9 cellular contexts compared by ENCODE assay signal in the genomic region with DNA sequence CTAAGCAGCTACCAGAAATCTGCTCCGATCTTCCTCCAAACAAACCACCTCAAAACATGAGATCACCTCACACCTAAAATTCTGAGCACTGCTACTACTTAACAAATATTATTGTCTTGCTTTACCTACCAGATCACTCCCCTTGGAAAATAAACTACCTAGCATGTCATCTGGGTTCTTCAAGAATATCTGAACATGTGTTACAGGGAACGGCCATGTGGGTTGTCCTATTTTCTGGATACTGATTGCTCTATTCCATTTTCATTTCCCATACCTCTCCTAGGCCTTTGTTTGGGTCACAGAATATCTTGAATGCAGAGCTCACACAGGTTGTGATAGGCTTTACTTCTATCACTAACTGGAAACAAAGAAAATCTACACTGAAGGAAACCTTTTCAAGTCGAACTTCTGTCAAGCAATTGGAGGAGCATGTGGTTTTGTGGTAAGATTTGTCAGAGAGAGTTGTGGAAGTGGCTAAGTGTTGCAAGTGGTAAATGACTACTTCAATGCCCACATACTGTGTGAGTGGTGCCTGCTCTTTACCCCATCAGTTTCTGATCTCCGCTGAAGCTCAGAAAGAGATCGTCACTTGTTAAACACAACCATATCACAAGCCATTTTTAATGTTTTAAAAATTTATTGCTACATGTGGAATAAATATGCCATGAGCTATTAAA.
DNase-seq lines count a peak whose midpoint lies in the region; ATAC-seq and TF ChIP-seq lines count a peak whose summit lies in the region.
"Had no signal": no experiment of that assay in that cellular context is flagged by ENCODE, and none has a peak within 500 bp of the region (broad histone marks: within the 10 kb centered on the region; RNA-seq: fewer than 3 reads in every experiment).

No MANE protein-coding gene starts in this region.

- DNase-seq in AML-193 (lab: John Stamatoyannopoulos, UW), result peak; percentile 87 to 90
- peak; percentile 96 for DNase-seq in SIG-M5 treated with dmso at 0.1 percent for 504 hours (lab: John Stamatoyannopoulos, UW; ENCODE audit: unreplicated experiment)
- peak; percentile 56 for DNase-seq in fibroblast of peridontal ligament (ENCODE audit: extremely low read depth)
- no peak for DNase-seq in left lobe of liver (ENCODE audit: low spot score)
- DNase-seq in inferior parietal cortex (ENCODE audit: extremely low spot score), result no peak
- no peak for DNase-seq in stimulated activated CD4-positive, alpha-beta T cell treated with anti-CD3 and anti-CD28 coated beads, Interleukin-4, amount 100 ng/mL, for 4 hours
- DNase-seq: NCI-H510A had no signal

- ATAC-seq in GM19463 (IDR thresholded peaks at IDR 0.05; ENCODE audit: unreplicated experiment) (peak; percentile 56), left lobe of liver (no peak), SK-N-SH treated with all-trans-retinoic acid at 6 μM for 48 hours (no peak)

TF ChIP-seq in SK-N-SH treated with all-trans-retinoic acid at 6 μM for 48 hours, 23 proteins besides CTCF, POLR2A, EP300 and RAD21:
- TF ChIP-seq ARNTL (CRISPR knock-in tag; IDR thresholded peaks at IDR 0.05; ENCODE audit: borderline replicate concordance, low read depth) (no peak), ZNF565 (CRISPR knock-in tag; conservative IDR thresholded peaks at IDR 0.05; ENCODE audit: low read depth) (no peak), CSDC2 (CRISPR knock-in tag; IDR thresholded peaks at IDR 0.05) (no peak)

Comparison
In these comparisons a context has a peak if more than half of its experiments do, and no peak if none do; other contexts are left out.
1. DNase-seq: peak in AML-193 (2 of 2), SIG-M5 treated with dmso at 0.1 percent for 504 hours (single experiment) and fibroblast of peridontal ligament (single experiment); none in left lobe of liver (single experiment), inferior parietal cortex (single experiment) and stimulated activated CD4-positive, alpha-beta T cell treated with anti-CD3 and anti-CD28 coated beads, Interleukin-4, amount 100 ng/mL, for 4 hours (0 of 2).